ENCODE assay signal across 21 cellular contexts in genomic region chr10:133020193-133020817, GRCh38.
"Had no signal": no experiment of that assay in that cellular context is flagged by ENCODE, and none has a peak within 500 bp of the region (broad histone marks: within the 10 kb centered on the region; RNA-seq: fewer than 3 reads in every experiment).

No MANE protein-coding gene starts in this region.

- FAIRE-seq: HepG2, RCC 7860 had no signal

- H3K4me2 ChIP-seq: SK-N-SH had no signal

- DNase-seq: IMR-90, Karpas-422, KG1, MG63, NCI-H1092, NCI-H1105 treated with DMSO at 0.1 percent for 48 hours, NCI-H1417 treated with DMSO at 0.1 percent for 48 hours, NCI-H146, NCI-H1694 treated with DMSO at 0.1 percent for 48 hours, NCI-H1930, NCI-H2081, NCI-H2107, NCI-H2227 treated with DMSO at 0.1 percent for 48 hours, NCI-H524, NCI-H69, NCI-H774, RPMI8226, SHP77, SK-N-SH had no signal

- H3K4me3 ChIP-seq: MG63 had no signal

- ATAC-seq: HepG2 had no signal

- H3K9ac ChIP-seq: SK-N-SH had no signal

- H3K36me3 ChIP-seq: MG63 had no signal

- H3K9me3 ChIP-seq: MG63, SK-N-SH had no signal
